Comparison of ENCODE assay signal across 26 cellular contexts in genomic region chr7:107321611-107322010, GRCh38.
DNase-seq lines count a peak whose midpoint lies in the region; ATAC-seq, FAIRE-seq and TF ChIP-seq lines count a peak whose summit lies in the region.
"Had no signal": no experiment of that assay in that cellular context is flagged by ENCODE, and none has a peak within 500 bp of the region (broad histone marks: within the 10 kb centered on the region; RNA-seq: fewer than 3 reads in every experiment).

No MANE protein-coding gene starts in this region.

- FAIRE-seq in RCC 7860 (lab: Jason Lieb, UNC) (peak; percentile 32), astrocyte (lab: Jason Lieb, UNC) (peak; percentile 52)
- FAIRE-seq: A549, GM12878, GM12892, GM18507 had no signal

- no peak for ATAC-seq in stimulated activated naive B cell treated with anti-CD40 and anti-IgM and Interleukin-4, amounts not matched to agents 10 μg/mL and 1 μg/mL and 100 μg/mL, for 72 hours (replicated peaks)
- ATAC-seq: A549; CD8-positive, alpha-beta T cell; GM12878 had no signal

- H3K79me2 ChIP-seq in astrocyte (ENCODE audit: insufficient read depth, low read length), result no peaks in the 10 kb centered on the region
- H3K79me2 ChIP-seq in neural progenitor cell (ENCODE audit: low read depth), result no peaks in the 10 kb centered on the region

- no peaks in the 10 kb centered on the region for H3K27me3 Mint-ChIP-seq in astrocyte (ENCODE audit: low read depth, unreplicated experiment)
- H3K27me3 Mint-ChIP-seq in neural progenitor cell (ENCODE audit: insufficient read depth, low read depth), result no peaks in the 10 kb centered on the region
- H3K27me3 Mint-ChIP-seq in stimulated activated naive B cell treated with anti-CD40 and anti-IgM and Interleukin-4, amounts not matched to agents 10 μg/mL and 1 μg/mL and 100 μg/mL, for 72 hours, result no peaks in the 10 kb centered on the region
- H3K27me3 Mint-ChIP-seq: B cell; CD4-positive, alpha-beta T cell had no signal

- peaks cover 4% of the 10 kb centered on the region for H3F3A ChIP-seq in neural progenitor cell (ENCODE audit: low read depth)

- H3K36me3 Mint-ChIP-seq in astrocyte (ENCODE audit: low read depth, unreplicated experiment) (peaks cover 3% of the 10 kb centered on the region), neural progenitor cell (peaks cover 8% of the 10 kb centered on the region)
- peaks cover 14 to 30% of the 10 kb centered on the region in 2 donors for H3K36me3 Mint-ChIP-seq in stimulated activated naive B cell treated with anti-CD40 and anti-IgM and Interleukin-4, amounts not matched to agents 10 μg/mL and 1 μg/mL and 100 μg/mL, for 72 hours

- H4K20me1 ChIP-seq in astrocyte (ENCODE audit: insufficient read depth, low read length) (no peaks in the 10 kb centered on the region), neural progenitor cell (ENCODE audit: low read depth) (peaks cover 4% of the 10 kb centered on the region)
- H4K20me1 ChIP-seq: BLaER1 treated with 17β-estradiol and CSF1 and Interleukin-3, amounts not matched to agents 10 nM and 100 nM had no signal

- no peak overlapping the region for H3K27ac ChIP-seq in astrocyte (ENCODE audit: low read depth, low read length)
- H3K27ac ChIP-seq in neural progenitor cell, result no peak overlapping the region
- H3K27ac ChIP-seq: A549; BLaER1 treated with 17β-estradiol and CSF1 and Interleukin-3, amounts not matched to agents 10 nM and 100 nM; C4-2B had no signal

- TF ChIP-seq CTCF in astrocyte (IDR thresholded peaks at IDR 0.05; ENCODE audit: insufficient read depth, low read depth, low read length) (no peak), neural progenitor cell (IDR thresholded peaks at IDR 0.05) (no peak)

- H3K9me3 Mint-ChIP-seq in astrocyte (ENCODE audit: unreplicated experiment) (no peaks in the 10 kb centered on the region), neural progenitor cell (no peaks in the 10 kb centered on the region)
- H3K9me3 Mint-ChIP-seq in stimulated activated naive B cell treated with anti-CD40 and anti-IgM and Interleukin-4, amounts not matched to agents 10 μg/mL and 1 μg/mL and 100 μg/mL, for 72 hours, result no peaks in the 10 kb centered on the region
- H3K9me3 Mint-ChIP-seq: CD4-positive, alpha-beta T cell; CD8-positive, alpha-beta T cell had no signal

- H3K4me3 Mint-ChIP-seq in astrocyte (ENCODE audit: unreplicated experiment) (no peak overlapping the region), neural progenitor cell (no peak overlapping the region)
- H3K4me3 Mint-ChIP-seq in stimulated activated naive B cell treated with anti-CD40 and anti-IgM and Interleukin-4, amounts not matched to agents 10 μg/mL and 1 μg/mL and 100 μg/mL, for 72 hours, result no peak overlapping the region
- H3K4me3 Mint-ChIP-seq: B cell; CD4-positive, alpha-beta T cell; CD8-positive, alpha-beta T cell had no signal

- DNase-seq in RCC 7860 (ENCODE audit: low spot score), result no peak
- no peak for DNase-seq in astrocyte (ENCODE audit: low read depth)
- DNase-seq in neural progenitor cell (ENCODE audit: low spot score), result no peak
- DNase-seq in T-helper 9 cell, result no peak
- DNase-seq in stimulated activated naive B cell treated with anti-CD40 and anti-IgM and Interleukin-4, amounts not matched to agents 10 μg/mL and 1 μg/mL and 100 μg/mL, for 72 hours, result no peak
- DNase-seq in retina, result no peak
- no peak for DNase-seq in cerebellum (ENCODE audit: low spot score)
- DNase-seq: 8988T; AML-193; Caco-2; Calu3; CD4-positive, alpha-beta T cell; CD8-positive, alpha-beta T cell; DMS 273 treated with DMSO at 0.1 percent for 48 hours; DMS153; DMS53; DMS79; DND-41; GDM1 had no signal

- no peaks in the 10 kb centered on the region for H3K4me1 Mint-ChIP-seq in astrocyte (ENCODE audit: low read depth, unreplicated experiment)
- no peaks in the 10 kb centered on the region for H3K4me1 Mint-ChIP-seq in neural progenitor cell
- no peaks in the 10 kb centered on the region for H3K4me1 Mint-ChIP-seq in stimulated activated naive B cell treated with anti-CD40 and anti-IgM and Interleukin-4, amounts not matched to agents 10 μg/mL and 1 μg/mL and 100 μg/mL, for 72 hours
- H3K4me1 Mint-ChIP-seq: B cell had no signal

- H3K4me2 ChIP-seq in astrocyte (ENCODE audit: low read length), result no peak overlapping the region
- peak overlapping the region; percentile 40 for H3K4me2 ChIP-seq in neural progenitor cell
- H3K4me2 ChIP-seq: A549; BLaER1 treated with 17β-estradiol and CSF1 and Interleukin-3, amounts not matched to agents 10 nM and 100 nM had no signal

- no peaks in the 10 kb centered on the region for H3K9me3 ChIP-seq in astrocyte (ENCODE audit: insufficient read depth, low read depth, low read length)
- no peaks in the 10 kb centered on the region for H3K9me3 ChIP-seq in neural progenitor cell (ENCODE audit: low read depth)
- H3K9me3 ChIP-seq: A549, Caco-2 had no signal

- H3K4me1 ChIP-seq in astrocyte (ENCODE audit: insufficient read depth, low read length) (no peaks in the 10 kb centered on the region), neural progenitor cell (peaks cover 12% of the 10 kb centered on the region)
- H3K4me1 ChIP-seq: BLaER1 treated with 17β-estradiol and CSF1 and Interleukin-3, amounts not matched to agents 10 nM and 100 nM; Caco-2 had no signal

- H3K4me3 ChIP-seq in astrocyte (ENCODE audit: insufficient read depth, low read depth, low read length) (no peak overlapping the region), neural progenitor cell (no peak overlapping the region)
- H3K4me3 ChIP-seq: A549; BLaER1 treated with 17β-estradiol and CSF1 and Interleukin-3, amounts not matched to agents 10 nM and 100 nM; GM12878 had no signal

- H3K36me3 ChIP-seq in astrocyte (ENCODE audit: insufficient read depth, low read length) (no peaks in the 10 kb centered on the region), neural progenitor cell (no peaks in the 10 kb centered on the region)

- H3K27ac Mint-ChIP-seq in astrocyte (ENCODE audit: unreplicated experiment) (no peak overlapping the region), neural progenitor cell (no peak overlapping the region)
- H3K27ac Mint-ChIP-seq in stimulated activated naive B cell treated with anti-CD40 and anti-IgM and Interleukin-4, amounts not matched to agents 10 μg/mL and 1 μg/mL and 100 μg/mL, for 72 hours, result no peak overlapping the region
- H3K27ac Mint-ChIP-seq: B cell; CD4-positive, alpha-beta T cell; CD8-positive, alpha-beta T cell had no signal

- no peaks in the 10 kb centered on the region for H3K27me3 ChIP-seq in astrocyte (ENCODE audit: insufficient read depth, low read length)
- no peaks in the 10 kb centered on the region for H3K27me3 ChIP-seq in neural progenitor cell
- H3K27me3 ChIP-seq: BLaER1 treated with 17β-estradiol and CSF1 and Interleukin-3, amounts not matched to agents 10 nM and 100 nM had no signal

- H3K9ac ChIP-seq in astrocyte (ENCODE audit: low read length) (no peak overlapping the region), neural progenitor cell (no peak overlapping the region)
- H3K9ac ChIP-seq: BLaER1 treated with 17β-estradiol and CSF1 and Interleukin-3, amounts not matched to agents 10 nM and 100 nM had no signal

- H2AFZ ChIP-seq in astrocyte (ENCODE audit: low read depth, low read length) (no peak overlapping the region), neural progenitor cell (replicated peaks) (no peak overlapping the region)
